In genomic region chrX:27918799-27919198, GRCh38 we compare ENCODE assay signal across 13 cellular contexts.
DNase-seq lines count a peak whose midpoint lies in the region; ATAC-seq, FAIRE-seq and TF ChIP-seq lines count a peak whose summit lies in the region.
"Had no signal": no experiment of that assay in that cellular context is flagged by ENCODE, and none has a peak within 500 bp of the region (broad histone marks: within the 10 kb centered on the region; RNA-seq: fewer than 3 reads in every experiment).

No MANE protein-coding gene starts in this region.

- DNase-seq in DND-41 (no peak), NCI-H82 treated with DMSO at 0.1 percent for 48 hours (lab: John Stamatoyannopoulos, UW; ENCODE audit: unreplicated experiment) (peak; percentile 0), H1 (ENCODE audit: low read depth in 1 of 2, low spot score in 2 of 2) (no peak), mucosa of gallbladder (ENCODE audit: low spot score) (peak; percentile 13), DMS79 treated with DMSO at 0.1 percent for 48 hours (lab: John Stamatoyannopoulos, UW) (no peak), NCI-H146 treated with DMSO at 0.1 percent for 48 hours (lab: John Stamatoyannopoulos, UW; ENCODE audit: unreplicated experiment) (no peak), Right ventricle myocardium inferior (ENCODE audit: missing footprints) (no peak)
- DNase-seq in effector CD4-positive, alpha-beta T cell, result no peak
- DNase-seq: activated CD4-positive, alpha-beta T cell treated with anti-CD3 and anti-CD28 coated beads, Interleukin-2, amount 50 U/mL, for 48 hours; activated naive CD4-positive, alpha-beta T cell treated with anti-CD3 and anti-CD28 coated beads, Interleukin-2, amount 50 U/mL, for 16 hours; occipital lobe; substantia nigra had no signal

- H3K23me2 ChIP-seq in H1 (ENCODE audit: low read depth, low read length), result no peaks in the 10 kb centered on the region

- intact Hi-C loops in Right ventricle myocardium inferior (cut with DNase I), result no loop called here

- no peak overlapping the region for H3K4ac ChIP-seq in H1 (replicated peaks; ENCODE audit: insufficient read length, low read depth, low read length)

- H2BK120ac ChIP-seq in H1 (replicated peaks; ENCODE audit: low read depth, low read length), result no peak overlapping the region

- no peak overlapping the region for H3K14ac ChIP-seq in H1 (ENCODE audit: insufficient read length)

- H3K18ac ChIP-seq in H1 (ENCODE audit: extremely low read depth, low read length), result no peak overlapping the region

- no peak overlapping the region for H2BK5ac ChIP-seq in H1 (ENCODE audit: low read depth, low read length)

- H3K27ac ChIP-seq in DND-41 (ENCODE audit: low read length) (no peak overlapping the region), H1 (ENCODE audit: low read depth, low read length) (no peak overlapping the region)
- H3K27ac ChIP-seq: SK-N-MC had no signal

- H3K4me1 ChIP-seq in DND-41 (ENCODE audit: insufficient read depth, low read length), result no peaks in the 10 kb centered on the region
- no peaks in the 10 kb centered on the region for H3K4me1 ChIP-seq in H1 (replicated peaks in 1 of 4; ENCODE audit: control insufficient read depth in 3 of 4, insufficient read depth in 4 of 4, low read length in 3 of 4)

- no peak overlapping the region for H2AK5ac ChIP-seq in H1 (ENCODE audit: low read depth, low read length)

- H3K79me1 ChIP-seq in H1 (ENCODE audit: low read depth, low read length), result no peaks in the 10 kb centered on the region

- no peak overlapping the region for H2BK20ac ChIP-seq in H1 (ENCODE audit: low read length)

- H4K91ac ChIP-seq in H1 (replicated peaks; ENCODE audit: insufficient read length, low read length), result no peak overlapping the region

- H4K5ac ChIP-seq in H1 (ENCODE audit: insufficient read length, low read depth, low read length), result no peak overlapping the region

- WGBS in H1 (ENCODE audit: extremely low coverage in 1 of 2, insufficient coverage in 1 of 2, insufficient read length in 1 of 2, insufficient replicate concordance in 2 of 2, low coverage in 1 of 2, low lambda C conversion rate in 2 of 2, missing lambda C conversion rate in 1 of 2), 2 experiments, result 71% methylated on average over 3 of the region's 3 CpGs; no CpG with 5 or more reads in 1 of the 2 experiments

- H4K20me1 ChIP-seq in DND-41 (ENCODE audit: insufficient read depth, low read length) (no peaks in the 10 kb centered on the region), H1 (replicated peaks in 1 of 2; ENCODE audit: control insufficient read depth in 1 of 2, insufficient read depth in 2 of 2, low read length in 2 of 2) (no peaks in the 10 kb centered on the region)

- H3K27me3 ChIP-seq in DND-41 (ENCODE audit: insufficient read depth, low read length, poor library complexity), result no peaks in the 10 kb centered on the region
- H3K27me3 ChIP-seq in H1 (replicated peaks in 1 of 4; ENCODE audit: control insufficient read depth in 3 of 4, extremely low read depth in 1 of 4, insufficient read depth in 3 of 4, low read length in 3 of 4), result no peaks in the 10 kb centered on the region

- CTCF ChIA-PET in H1 (lab: Charles Lee; ENCODE audit: partially characterized antibody), result no interaction called here

- no peak overlapping the region for H2BK15ac ChIP-seq in H1 (ENCODE audit: low read length)

- peak in 1 of 2 experiments; percentile 56; a peak in 3 of 4 replicates for TF ChIP-seq RAD21 in H1 (IDR thresholded peaks at IDR 0.05 in 1 of 2, conservative IDR thresholded peaks at IDR 0.05 in 1 of 2; ENCODE audit: low read depth in 2 of 2, low read length in 2 of 2)

- H2AFZ ChIP-seq in DND-41 (ENCODE audit: low read depth, low read length) (no peak overlapping the region), H1 (ENCODE audit: low read length) (no peak overlapping the region)

- H3K23ac ChIP-seq in H1 (ENCODE audit: insufficient read length), result no peak overlapping the region

- H2BK12ac ChIP-seq in H1 (ENCODE audit: low read depth, low read length), result no peak overlapping the region

- H3K9ac ChIP-seq in DND-41 (ENCODE audit: low read depth, low read length), result no peak overlapping the region
- H3K9ac ChIP-seq in H1 (replicated peaks in 1 of 4; ENCODE audit: extremely low read depth in 1 of 4, low read depth in 3 of 4, low read length in 3 of 4), result no peak overlapping the region

- TF ChIP-seq CTCF in DND-41 (IDR thresholded peaks at IDR 0.05; ENCODE audit: borderline replicate concordance, extremely low read depth, low read length, poor library complexity, severe bottlenecking) (peak; percentile 19), H1 (IDR thresholded peaks at IDR 0.05; ENCODE audit: control extremely low read depth in 1 of 3, insufficient read depth in 1 of 3, low read depth in 1 of 3, low read length in 3 of 3) (peak in 2 of 3 experiments; percentile 14 to 16; a peak in 2 of 4 replicates)

- no peak for TF ChIP-seq POLR2A in H1 (IDR thresholded peaks at IDR 0.05; ENCODE audit: control extremely low read depth in 1 of 2, low read depth in 2 of 2, low read length in 2 of 2)

- H3K79me2 ChIP-seq in DND-41 (ENCODE audit: insufficient read depth, low read length) (no peaks in the 10 kb centered on the region), H1 (ENCODE audit: control insufficient read depth in 1 of 2, insufficient read depth in 2 of 2, low read length in 2 of 2) (no peaks in the 10 kb centered on the region)

- H3K56ac ChIP-seq in H1 (replicated peaks; ENCODE audit: insufficient read length, low read depth, low read length), result no peak overlapping the region

- no peak overlapping the region for H3K4me3 ChIP-seq in DND-41 (ENCODE audit: low read depth in 1 of 2, low read length in 2 of 2)
- H3K4me3 ChIP-seq in H1 (ENCODE audit: extremely low read depth in 1 of 4, insufficient read depth in 2 of 4, low read depth in 3 of 4, low read length in 4 of 4), result no peak overlapping the region
- H3K4me3 ChIP-seq: SK-N-MC had no signal

- H3K9me3 ChIP-seq in DND-41 (ENCODE audit: insufficient read depth, low read length, severe bottlenecking) (no peaks in the 10 kb centered on the region), H1 (ENCODE audit: insufficient read depth in 2 of 2, low read depth in 1 of 2, low read length in 1 of 2) (no peaks in the 10 kb centered on the region)

- TF ChIP-seq EP300 in H1 (IDR thresholded peaks at IDR 0.05; ENCODE audit: borderline replicate concordance in 1 of 2, low read depth in 2 of 2, low read length in 2 of 2), result no peak

- H3K4me2 ChIP-seq in DND-41 (ENCODE audit: insufficient read depth, low read length), result no peak overlapping the region
- H3K4me2 ChIP-seq in H1 (ENCODE audit: insufficient read depth in 1 of 2, low read depth in 2 of 2, low read length in 2 of 2), result no peak overlapping the region

- no peaks in the 10 kb centered on the region for H3K36me3 ChIP-seq in DND-41 (ENCODE audit: insufficient read depth, low read length)
- no peaks in the 10 kb centered on the region for H3K36me3 ChIP-seq in H1 (ENCODE audit: control insufficient read depth in 2 of 4, insufficient read depth in 4 of 4, low read length in 3 of 4)

- no peak for FAIRE-seq in H1 (lab: Jason Lieb, UNC)

- no peak overlapping the region for H4K8ac ChIP-seq in H1 (ENCODE audit: extremely low read depth, insufficient read depth, low read length)

- no peak for ATAC-seq in DND-41 (ENCODE audit: insufficient read depth, low read depth)
- no peak for ATAC-seq in Right ventricle myocardium inferior

- POLR2A ChIA-PET in H1 (lab: Charles Lee; ENCODE audit: partially characterized antibody), result no interaction called here

TF ChIP-seq in H1, 55 proteins besides CTCF, POLR2A, EP300 and RAD21:
- TF ChIP-seq BRCA1 (IDR thresholded peaks at IDR 0.05; ENCODE audit: low read depth, low read length) (no peak), EZH2 (IDR thresholded peaks at IDR 0.05; ENCODE audit: low read depth, low read length, severe bottlenecking) (no peak), KDM4A (IDR thresholded peaks at IDR 0.05; ENCODE audit: low read depth, low read length, severe bottlenecking) (no peak), RFX5 (IDR thresholded peaks at IDR 0.05; ENCODE audit: borderline replicate concordance, low read depth, low read length) (no peak), ZNF274 (IDR thresholded peaks at IDR 0.05; ENCODE audit: borderline replicate concordance, extremely low read depth, low read length) (no peak), GTF2F1 (IDR thresholded peaks at IDR 0.05; ENCODE audit: borderline replicate concordance, low read depth, low read length) (no peak), KDM1A (IDR thresholded peaks at IDR 0.05; ENCODE audit: borderline replicate concordance, low read length) (no peak), CHD1 (IDR thresholded peaks at IDR 0.05; ENCODE audit: low read depth, low read length) (no peak), YY1 (IDR thresholded peaks at IDR 0.05; ENCODE audit: low read depth, low read length) (no peak)
- TF ChIP-seq, protein P1, sequence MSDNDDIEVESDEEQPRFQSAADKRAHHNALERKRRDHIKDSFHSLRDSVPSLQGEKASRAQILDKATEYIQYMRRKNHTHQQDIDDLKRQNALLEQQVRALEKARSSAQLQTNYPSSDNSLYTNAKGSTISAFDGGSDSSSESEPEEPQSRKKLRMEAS (IDR thresholded peaks at IDR 0.05), result no peak

Comparison
In these comparisons a context has a peak if more than half of its experiments do, and no peak if none do; other contexts are left out.
1. DNase-seq: peak in NCI-H82 treated with DMSO at 0.1 percent for 48 hours (single experiment) and mucosa of gallbladder (single experiment); none in DND-41 (single experiment), H1 (0 of 2), DMS79 treated with DMSO at 0.1 percent for 48 hours (single experiment), NCI-H146 treated with DMSO at 0.1 percent for 48 hours (single experiment), Right ventricle myocardium inferior (single experiment) and effector CD4-positive, alpha-beta T cell (single experiment).